ENCODE assay signal across 8 cellular contexts in the genomic region with DNA sequence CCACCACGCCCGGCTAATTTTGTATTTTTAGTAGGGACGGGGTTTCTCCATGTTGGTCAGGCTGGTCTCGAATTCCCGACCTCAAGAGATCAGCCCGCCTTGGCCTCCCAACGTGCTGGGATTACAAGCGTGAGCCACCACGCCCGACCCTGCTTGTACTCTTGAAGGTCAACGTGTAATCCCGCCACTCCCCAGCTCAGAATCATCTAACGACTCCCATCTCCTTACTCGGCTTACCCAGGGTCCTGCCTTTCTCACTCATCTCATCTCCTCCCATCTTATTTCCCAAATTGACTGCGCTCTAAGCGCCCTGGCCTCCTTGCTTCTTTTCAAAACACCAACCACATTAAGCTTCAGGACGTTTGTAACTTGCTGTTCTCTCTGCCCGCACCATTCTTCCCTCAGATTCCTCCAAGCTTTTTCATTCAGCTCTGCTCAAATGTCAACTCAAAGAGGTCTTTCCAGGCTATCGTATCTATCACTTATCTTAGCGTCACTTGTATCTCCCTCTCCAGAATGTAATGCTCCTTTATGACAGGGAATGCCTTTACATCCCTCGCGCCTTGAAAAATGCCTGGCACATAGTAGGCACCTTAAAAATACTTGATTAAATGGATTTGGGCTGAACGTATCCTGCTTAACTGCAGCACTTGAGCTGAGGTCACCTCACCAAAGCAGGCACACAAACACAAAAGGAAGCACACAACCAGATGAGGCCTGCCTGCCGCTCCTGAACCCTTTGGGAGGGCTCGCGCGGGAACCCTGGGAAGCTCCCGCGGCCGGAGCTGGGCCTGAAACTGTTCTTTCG. TPM values are rescaled to one million over a fixed set of nuclear protein-coding genes. Genes with fewer than 3 reads are reported as not detected.
DNase-seq lines count a peak whose midpoint lies in the region; ATAC-seq, FAIRE-seq and TF ChIP-seq lines count a peak whose summit lies in the region.

No MANE protein-coding gene starts in this region.

- peak overlapping the region; percentile 99 for H3K27ac ChIP-seq in PC-3 (ENCODE audit: low read length)
- peak overlapping the region; percentile 98 for H3K27ac ChIP-seq in H1 (ENCODE audit: low read depth, low read length)

- no peak for TF ChIP-seq POLR2A in H1 (IDR thresholded peaks at IDR 0.05; ENCODE audit: control extremely low read depth in 1 of 2, low read depth in 2 of 2, low read length in 2 of 2)

- H2BK20ac ChIP-seq in H1 (ENCODE audit: low read length) = no peak overlapping the region

- peaks cover 3 to 4% of the 10 kb centered on the region in 2 donors for H3K9me3 Mint-ChIP-seq in natural killer cell

- H3K4ac ChIP-seq in H1 (replicated peaks; ENCODE audit: insufficient read length, low read depth, low read length) = peak overlapping the region; percentile 51

- H3K27me3 Mint-ChIP-seq in natural killer cell (ENCODE audit: low read depth in 2 of 2) = no peaks in the 10 kb centered on the region

- no peaks in the 10 kb centered on the region for H3F3A ChIP-seq in PC-3 (ENCODE audit: low read length, unreplicated experiment)

- peak overlapping the region; percentile 85 for H3K56ac ChIP-seq in H1 (replicated peaks; ENCODE audit: insufficient read length, low read depth, low read length)

- no peaks in the 10 kb centered on the region for H3K9me3 ChIP-seq in PC-3 (ENCODE audit: low read length)
- no peaks in the 10 kb centered on the region for H3K9me3 ChIP-seq in H1 (ENCODE audit: insufficient read depth in 2 of 2, low read depth in 1 of 2, low read length in 1 of 2)

- BruUV-seq in PC-3 (replicated peaks; lab: Mats Ljungman, UMichigan) = TSS peak; percentile 91

- no peaks in the 10 kb centered on the region for H3K27me3 ChIP-seq in PC-3 (ENCODE audit: low read length)
- no peaks in the 10 kb centered on the region for H3K27me3 ChIP-seq in H1 (replicated peaks in 1 of 4; ENCODE audit: control insufficient read depth in 3 of 4, extremely low read depth in 1 of 4, insufficient read depth in 3 of 4, low read length in 3 of 4)

- peak overlapping the region; percentile 94 for H3K18ac ChIP-seq in H1 (ENCODE audit: extremely low read depth, low read length)

- no peak overlapping the region for H3K23ac ChIP-seq in H1 (ENCODE audit: insufficient read length)

- H4K8ac ChIP-seq in H1 (ENCODE audit: extremely low read depth, insufficient read depth, low read length) = peak overlapping the region; percentile 99

- H2BK15ac ChIP-seq in H1 (ENCODE audit: low read length) = no peak overlapping the region

- TF ChIP-seq RAD21 in H1 (IDR thresholded peaks at IDR 0.05 in 1 of 2, conservative IDR thresholded peaks at IDR 0.05 in 1 of 2; ENCODE audit: low read depth in 2 of 2, low read length in 2 of 2) = no peak

- no peak for FAIRE-seq in H1 (lab: Jason Lieb, UNC)

- peaks cover 24% of the 10 kb centered on the region for H4K20me1 ChIP-seq in PC-3 (ENCODE audit: low read length)
- H4K20me1 ChIP-seq in H1 (replicated peaks in 1 of 2; ENCODE audit: control insufficient read depth in 1 of 2, insufficient read depth in 2 of 2, low read length in 2 of 2) = peaks cover 7% of the 10 kb centered on the region in 2 experiments

- intact Hi-C loops in PC-3 (cut with micrococcal nuclease) = loop anchor here (5.0 kb wide), 2 partner anchors 62 to 312 kb away; no protein-coding TSS in a partner anchor
- intact Hi-C loops in natural killer cell (cut with micrococcal nuclease) = loop anchor here (1.0 to 5.0 kb wide), 4 partner anchors 15 to 1358 kb away; a partner anchor contains a TSS
- intact Hi-C loops in posterior vena cava (cut with DNase I) = no loop called here

- DNase-seq in SHP77 (lab: John Stamatoyannopoulos, UW) = peak; percentile 47 to 61
- no peak for DNase-seq in SHP77 treated with DMSO at 0.1 percent for 48 hours (lab: John Stamatoyannopoulos, UW)
- DNase-seq in PC-3 = no peak
- no peak for DNase-seq in H1 (ENCODE audit: low read depth in 1 of 2, low spot score in 2 of 2)
- no peak for DNase-seq in natural killer cell
- no peak for DNase-seq in posterior vena cava (ENCODE audit: low spot score)
- DNase-seq in COLO829 (ENCODE audit: low spot score) = no peak
- no peak for DNase-seq in stimulated activated CD4-positive, alpha-beta T cell treated with anti-CD3 and anti-CD28 coated beads, Interleukin-2, amount 100 ng/mL, for 24 hours

- H2AK5ac ChIP-seq in H1 (ENCODE audit: low read depth, low read length) = peak overlapping the region; percentile 65; the same call in 1 of the 2 replicates

- no peaks in the 10 kb centered on the region for H3K79me1 ChIP-seq in H1 (ENCODE audit: low read depth, low read length)

- peak overlapping the region; percentile 79 for H3K4me3 ChIP-seq in PC-3 (ENCODE audit: low read length)
- peak overlapping the region; percentile 68 to 81 (median 76) for H3K4me3 ChIP-seq in H1 (ENCODE audit: extremely low read depth in 1 of 4, insufficient read depth in 2 of 4, low read depth in 3 of 4, low read length in 4 of 4)

- no peak overlapping the region for H3K14ac ChIP-seq in H1 (ENCODE audit: insufficient read length)

- WGBS in H1 (ENCODE audit: extremely low coverage in 1 of 2, insufficient coverage in 1 of 2, insufficient read length in 1 of 2, insufficient replicate concordance in 2 of 2, low coverage in 1 of 2, low lambda C conversion rate in 2 of 2, missing lambda C conversion rate in 1 of 2), 2 experiments = 52% methylated on average over 31 of the region's 31 CpGs; no CpG with 5 or more reads in 1 of the 2 experiments

- H4K5ac ChIP-seq in H1 (ENCODE audit: insufficient read length, low read depth, low read length) = peak overlapping the region; percentile 58

- TF ChIP-seq EP300 in H1 (IDR thresholded peaks at IDR 0.05; ENCODE audit: borderline replicate concordance in 1 of 2, low read depth in 2 of 2, low read length in 2 of 2) = no peak

- peak overlapping the region; percentile 94 for H3K4me3 Mint-ChIP-seq in natural killer cell

- TF ChIP-seq CTCF in PC-3 (conservative IDR thresholded peaks at IDR 0.05; ENCODE audit: low read depth, low read length) (no peak), H1 (IDR thresholded peaks at IDR 0.05; ENCODE audit: control extremely low read depth in 1 of 3, insufficient read depth in 1 of 3, low read depth in 1 of 3, low read length in 3 of 3) (no peak), natural killer cell (IDR thresholded peaks at IDR 0.05) (no peak)

- peak overlapping the region; percentile 90 for H4K91ac ChIP-seq in H1 (replicated peaks; ENCODE audit: insufficient read length, low read length)

- H3K36me3 ChIP-seq in PC-3 (ENCODE audit: low read depth, low read length) (peaks cover under 1% of the 10 kb centered on the region; the same call in 1 of the 2 replicates), H1 (ENCODE audit: control insufficient read depth in 2 of 4, insufficient read depth in 4 of 4, low read length in 3 of 4) (peaks cover 0 to 1% (median 0%) of the 10 kb centered on the region in 4 experiments; a peak in 1 of 8 replicates)

- H3K9me2 ChIP-seq in PC-3 (replicated peaks; ENCODE audit: low read length) = no peaks in the 10 kb centered on the region

- H3K9ac ChIP-seq in PC-3 (ENCODE audit: low read length) (peak overlapping the region; percentile 98), H1 (replicated peaks in 1 of 4; ENCODE audit: extremely low read depth in 1 of 4, low read depth in 3 of 4, low read length in 3 of 4) (peak overlapping the region; percentile 94 to 99 (median 98))

- H2BK5ac ChIP-seq in H1 (ENCODE audit: low read depth, low read length) = peak overlapping the region; percentile 100

- H2AFZ ChIP-seq in PC-3 (ENCODE audit: low read length) (peak overlapping the region; percentile 71), H1 (ENCODE audit: low read length) (no peak overlapping the region)

- H3K4me1 ChIP-seq in PC-3 (ENCODE audit: insufficient read depth, low read length) (peaks cover 14% of the 10 kb centered on the region), H1 (replicated peaks in 1 of 4; ENCODE audit: control insufficient read depth in 3 of 4, insufficient read depth in 4 of 4, low read length in 3 of 4) (no peaks in the 10 kb centered on the region; a peak in 3 of 7 replicates)

- peak overlapping the region; percentile 98 to 99 for H3K27ac Mint-ChIP-seq in natural killer cell

- H3K79me2 ChIP-seq in PC-3 (ENCODE audit: low read length) (peaks cover 42% of the 10 kb centered on the region), H1 (ENCODE audit: control insufficient read depth in 1 of 2, insufficient read depth in 2 of 2, low read length in 2 of 2) (peaks cover 12 to 31% of the 10 kb centered on the region in 2 experiments)

- peak overlapping the region; percentile 81; the same call in 1 of the 2 replicates for H2BK12ac ChIP-seq in H1 (ENCODE audit: low read depth, low read length)

- H3K4me2 ChIP-seq in PC-3 (ENCODE audit: low read length) = peak overlapping the region; percentile 84
- H3K4me2 ChIP-seq in H1 (ENCODE audit: insufficient read depth in 1 of 2, low read depth in 2 of 2, low read length in 2 of 2) = peak overlapping the region; percentile 93 to 100

- peak overlapping the region; percentile 16 for H2BK120ac ChIP-seq in H1 (replicated peaks; ENCODE audit: low read depth, low read length)

- H3K23me2 ChIP-seq in H1 (ENCODE audit: low read depth, low read length) = peaks cover 18% of the 10 kb centered on the region

- ATAC-seq in PC-3 (peak; percentile 0; the same call in 1 of the 2 replicates), natural killer cell (no peak)

- POLR2A ChIA-PET in PC-3 (lab: Charles Lee; ENCODE audit: unreplicated experiment) = interaction anchor here (0.6 kb wide), 4 partner anchors 31 to 1458 kb away, joined by 4 to 23 read pairs (median 4); no protein-coding TSS in a partner anchor
- POLR2A ChIA-PET in H1 (lab: Charles Lee; ENCODE audit: partially characterized antibody) = interaction anchor here (0.5 to 3.2 kb wide), 26 partner anchors 9 to 648 kb away, joined by 3 to 17 read pairs (median 4); no protein-coding TSS in a partner anchor

- CTCF ChIA-PET in PC-3 (lab: Charles Lee) = interaction anchor here (0.5 to 1.0 kb wide), 3 partner anchors 231 to 668 kb away, joined by 3 to 5 read pairs (median 3); no protein-coding TSS in a partner anchor
- CTCF ChIA-PET in H1 (lab: Charles Lee; ENCODE audit: partially characterized antibody) = interaction anchor here (1.1 to 2.0 kb wide), 3 partner anchors 28 to 260 kb away, joined by 3 to 7 read pairs (median 6); no protein-coding TSS in a partner anchor

- H3K36me3 Mint-ChIP-seq in natural killer cell = no peaks in the 10 kb centered on the region

- H3K4me1 Mint-ChIP-seq in natural killer cell = peaks cover 34 to 36% of the 10 kb centered on the region in 2 donors

RNA-seq across cellular contexts. Expression of a gene that starts 1.4 kb away (rescaled TPM):
- total RNA-seq in PC-3 (2014; rRNA removed) (42.6 and 43.8 TPM in 2 replicates), natural killer cell (10 to 100 TPM; 22.1 to 34.0 (median 26.8) TPM), posterior vena cava (10 to 100 TPM; 20.2 to 29.8 TPM)
- 48.3 and 49.6 TPM in 2 replicates for total RNA-seq in H1 (2021; fragmentation: NEBNext Ultra II Directional; extraction: Animal tissue kit (Norgen Biotek cat#: 25700))
- polyA plus RNA-seq in H1 (2011; rRNA removed) = 7.3 and 9.1 TPM in 2 replicates
- polyA plus RNA-seq in H1 (2011; cell fraction: cytosol; rRNA removed) = 13.5 TPM
- polyA plus RNA-seq in H1 (2011; cell fraction: nucleus; rRNA removed) = 4.5 TPM
- polyA plus RNA-seq in H1 (2012, experiment 1 of 2) = 15.2 to 32.6 TPM (median 18.3 TPM) in 4 replicates
- polyA plus RNA-seq in H1 (2012, experiment 2 of 2) = 2.5 TPM
- 33.4 TPM for polyA plus RNA-seq in H1 (2013, experiment 1 of 2)
- 33.8 TPM for polyA plus RNA-seq in H1 (2013, experiment 2 of 2)
- polyA minus RNA-seq in H1 (2011; rRNA and poly(A)+ RNA removed) = 9.6 and 12.9 TPM in 2 replicates
- polyA minus RNA-seq in H1 (2011; cell fraction: cytosol; rRNA and poly(A)+ RNA removed) = 14.9 TPM
- polyA minus RNA-seq in H1 (2011; cell fraction: nucleus; rRNA and poly(A)+ RNA removed) = 14.8 TPM

Comparison
In these comparisons a context has a peak if more than half of its experiments do, and no peak if none do; other contexts are left out.
1. DNase-seq: peak in SHP77 (2 of 2); none in SHP77 treated with DMSO at 0.1 percent for 48 hours (single experiment), PC-3 (single experiment), H1 (0 of 2), natural killer cell (single experiment), posterior vena cava (single experiment), COLO829 (single experiment) and stimulated activated CD4-positive, alpha-beta T cell treated with anti-CD3 and anti-CD28 coated beads, Interleukin-2, amount 100 ng/mL, for 24 hours (0 of 2).
2. intact Hi-C loops: an anchor here in PC-3 (5.0 kb wide) and natural killer cell (1.0 to 5.0 kb wide); none called in posterior vena cava.